In the genomic region with DNA sequence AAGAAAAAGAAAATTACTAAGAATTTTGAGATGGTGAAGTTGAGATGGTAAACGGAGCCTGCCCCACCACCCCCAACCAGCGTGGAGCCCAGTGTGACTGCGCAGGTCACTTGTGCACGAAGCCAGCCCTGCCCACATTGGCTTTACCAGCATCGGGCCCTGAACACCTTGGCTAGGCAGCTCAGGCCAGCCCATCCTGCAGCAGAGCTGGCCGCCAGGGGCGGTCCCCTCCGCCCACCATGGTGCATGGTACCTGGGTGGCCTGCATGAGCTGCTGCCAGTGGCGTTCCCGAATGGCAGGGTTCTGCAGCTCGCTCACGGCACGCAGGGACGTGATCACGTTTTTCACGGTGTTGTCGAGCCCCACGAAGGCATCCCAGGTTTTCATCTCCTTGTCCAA, we compare ENCODE assay signal across 25 cellular contexts.
DNase-seq lines count a peak whose midpoint lies in the region; ATAC-seq, FAIRE-seq and TF ChIP-seq lines count a peak whose summit lies in the region.
"Had no signal": no experiment of that assay in that cellular context is flagged by ENCODE, and none has a peak within 500 bp of the region (broad histone marks: within the 10 kb centered on the region; RNA-seq: fewer than 3 reads in every experiment).

No MANE protein-coding gene starts in this region.

- H3K79me1 ChIP-seq in neuronal stem cell (ENCODE audit: low read depth, low read length), result no peaks in the 10 kb centered on the region

- no peak for TF ChIP-seq CTCF in kidney (IDR thresholded peaks at IDR 0.05; ENCODE audit: borderline replicate concordance, extremely low read depth, insufficient read depth)

- no peak for FAIRE-seq in kidney (lab: Jason Lieb, UNC)
- FAIRE-seq: A204.1, D721Med, GM12878, GM12892, GM18507 had no signal

- H3K36me3 ChIP-seq in kidney (ENCODE audit: control insufficient read depth in 1 of 2, insufficient read depth in 2 of 2, low read length in 2 of 2), result no peaks in the 10 kb centered on the region
- H3K36me3 ChIP-seq in neuronal stem cell (replicated peaks in 1 of 2; ENCODE audit: control insufficient read depth in 2 of 2, insufficient read depth in 2 of 2, low read length in 2 of 2), result no peaks in the 10 kb centered on the region
- H3K36me3 ChIP-seq in aorta (ENCODE audit: control insufficient read depth in 1 of 2, insufficient read depth in 2 of 2, low read length in 1 of 2), result no peaks in the 10 kb centered on the region

- no peak overlapping the region for H2BK5ac ChIP-seq in neuronal stem cell (ENCODE audit: low read length)

- H3K9me3 ChIP-seq in kidney (ENCODE audit: control insufficient read depth in 1 of 2, low read length in 2 of 2), result no peaks in the 10 kb centered on the region
- peaks cover 0 to 2% of the 10 kb centered on the region in 2 donors for H3K9me3 ChIP-seq in neuronal stem cell (replicated peaks in 1 of 2; ENCODE audit: control insufficient read depth in 2 of 2, insufficient read depth in 1 of 2, low read depth in 1 of 2, low read length in 2 of 2)
- H3K9me3 ChIP-seq in aorta (ENCODE audit: control insufficient read depth, low read length), result no peaks in the 10 kb centered on the region
- H3K9me3 ChIP-seq: BLaER1 treated with 17β-estradiol and CSF1 and Interleukin-3, amounts not matched to agents 10 nM and 100 nM; Caco-2 had no signal

- H3K9ac ChIP-seq in kidney (ENCODE audit: low read length in 2 of 2) (no peak overlapping the region), neuronal stem cell (ENCODE audit: low read depth, low read length, poor library complexity) (no peak overlapping the region)
- H3K9ac ChIP-seq: BLaER1 treated with 17β-estradiol and CSF1 and Interleukin-3, amounts not matched to agents 10 nM and 100 nM had no signal

- no peak overlapping the region for H2BK15ac ChIP-seq in neuronal stem cell (ENCODE audit: low read length)

- H3K27me3 ChIP-seq in neuronal stem cell (ENCODE audit: control insufficient read depth in 3 of 3, insufficient read depth in 3 of 3, low read depth in 1 of 3, low read length in 3 of 3), result peaks cover 0 to 7% (median 0%) of the 10 kb centered on the region in 3 experiments
- H3K27me3 ChIP-seq in aorta (ENCODE audit: control insufficient read depth in 1 of 2, insufficient read depth in 2 of 2, low read length in 1 of 2), result peaks cover 0 to 1% of the 10 kb centered on the region in 2 donors
- H3K27me3 ChIP-seq: BLaER1 treated with 17β-estradiol and CSF1 and Interleukin-3, amounts not matched to agents 10 nM and 100 nM had no signal

- H3K18ac ChIP-seq in neuronal stem cell (ENCODE audit: low read length), result no peak overlapping the region

- H3K4ac ChIP-seq in neuronal stem cell (ENCODE audit: low read length), result no peak overlapping the region

- no peak overlapping the region for H2BK120ac ChIP-seq in neuronal stem cell (ENCODE audit: low read depth, low read length)

- DNase-seq in kidney (peak; percentile 54), neuronal stem cell (ENCODE audit: low spot score) (no peak), aorta (peak; percentile 17 to 35), AML-193 (lab: John Stamatoyannopoulos, UW) (no peak), NCI-H2081 treated with DMSO at 0.1 percent for 48 hours (lab: John Stamatoyannopoulos, UW) (no peak)
- DNase-seq: 8988T; ACHN; Caco-2; Calu3; CD4-positive, alpha-beta T cell; CD8-positive, alpha-beta T cell; DMS153; DMS53; DMS79; DND-41; EL; GDM1 had no signal

- no peak overlapping the region for H3K27ac ChIP-seq in kidney (ENCODE audit: low read depth in 2 of 2, low read length in 2 of 2)
- no peak overlapping the region for H3K27ac ChIP-seq in neuronal stem cell (replicated peaks; ENCODE audit: low read length)
- no peak overlapping the region for H3K27ac ChIP-seq in aorta (ENCODE audit: low read depth in 1 of 2, low read length in 2 of 2)
- H3K27ac ChIP-seq: BLaER1 treated with 17β-estradiol and CSF1 and Interleukin-3, amounts not matched to agents 10 nM and 100 nM; C4-2B had no signal

- no peak overlapping the region for H2BK12ac ChIP-seq in neuronal stem cell (ENCODE audit: low read length)

- no peak overlapping the region for H2AK5ac ChIP-seq in neuronal stem cell (ENCODE audit: low read depth, low read length)

- no CpG with 5 or more reads among the region's 18 CpGs for WGBS in neuronal stem cell (ENCODE audit: extremely low coverage in 2 of 2, insufficient read length in 2 of 2, insufficient replicate concordance in 1 of 2), 2 donors
- 92% methylated on average over 18 of the region's 18 CpGs for WGBS in aorta, 2 donors

- intact Hi-C loops in kidney (cut with DNase I), result no loop called here
- intact Hi-C loops in aorta (cut with DNase I), result no loop called here

- H4K91ac ChIP-seq in neuronal stem cell (ENCODE audit: low read depth, low read length, poor library complexity), result no peak overlapping the region

- peak overlapping the region; percentile 94 for H3K23ac ChIP-seq in neuronal stem cell (ENCODE audit: low read depth, low read length, poor library complexity)

- no peak overlapping the region for H3K4me3 ChIP-seq in kidney (ENCODE audit: low read length in 2 of 2)
- peak overlapping the region in 1 of 2 donors; percentile 33 for H3K4me3 ChIP-seq in neuronal stem cell (ENCODE audit: low read length in 2 of 2)
- no peak overlapping the region for H3K4me3 ChIP-seq in aorta (ENCODE audit: low read length in 2 of 2)
- H3K4me3 ChIP-seq: BLaER1 treated with 17β-estradiol and CSF1 and Interleukin-3, amounts not matched to agents 10 nM and 100 nM; GM12878 had no signal

- peak overlapping the region; percentile 75 for H3K14ac ChIP-seq in neuronal stem cell (ENCODE audit: low read length)

- H3K4me1 ChIP-seq in kidney (ENCODE audit: control insufficient read depth in 1 of 2, insufficient read depth in 1 of 2, low read depth in 1 of 2, low read length in 2 of 2) (no peaks in the 10 kb centered on the region), neuronal stem cell (ENCODE audit: control insufficient read depth in 2 of 2, insufficient read depth in 1 of 2, low read depth in 1 of 2, low read length in 2 of 2) (no peaks in the 10 kb centered on the region), aorta (ENCODE audit: control insufficient read depth in 1 of 2, insufficient read depth in 2 of 2, low read length in 2 of 2) (no peaks in the 10 kb centered on the region)
- H3K4me1 ChIP-seq: Caco-2 had no signal

- ATAC-seq in aorta (ENCODE audit: low FRiP score) (no peak), HG02938 (IDR thresholded peaks at IDR 0.05; ENCODE audit: unreplicated experiment) (no peak)
- ATAC-seq: CD8-positive, alpha-beta T cell; GM12878 had no signal

- H2AFZ ChIP-seq in neuronal stem cell (ENCODE audit: low read length), result no peak overlapping the region

- no peak overlapping the region for H4K8ac ChIP-seq in neuronal stem cell (ENCODE audit: low read depth, low read length)

- no peak overlapping the region for H3K4me2 ChIP-seq in neuronal stem cell (ENCODE audit: insufficient read depth, low read length, poor library complexity, severe bottlenecking)
- H3K4me2 ChIP-seq: BLaER1 treated with 17β-estradiol and CSF1 and Interleukin-3, amounts not matched to agents 10 nM and 100 nM had no signal

Comparison
In these comparisons a context has a peak if more than half of its experiments do, and no peak if none do; other contexts are left out.
1. DNase-seq: peak in kidney (single experiment) and aorta (2 of 2); none in neuronal stem cell (single experiment), AML-193 (0 of 2) and NCI-H2081 treated with DMSO at 0.1 percent for 48 hours (single experiment).